In the genomic region with DNA sequence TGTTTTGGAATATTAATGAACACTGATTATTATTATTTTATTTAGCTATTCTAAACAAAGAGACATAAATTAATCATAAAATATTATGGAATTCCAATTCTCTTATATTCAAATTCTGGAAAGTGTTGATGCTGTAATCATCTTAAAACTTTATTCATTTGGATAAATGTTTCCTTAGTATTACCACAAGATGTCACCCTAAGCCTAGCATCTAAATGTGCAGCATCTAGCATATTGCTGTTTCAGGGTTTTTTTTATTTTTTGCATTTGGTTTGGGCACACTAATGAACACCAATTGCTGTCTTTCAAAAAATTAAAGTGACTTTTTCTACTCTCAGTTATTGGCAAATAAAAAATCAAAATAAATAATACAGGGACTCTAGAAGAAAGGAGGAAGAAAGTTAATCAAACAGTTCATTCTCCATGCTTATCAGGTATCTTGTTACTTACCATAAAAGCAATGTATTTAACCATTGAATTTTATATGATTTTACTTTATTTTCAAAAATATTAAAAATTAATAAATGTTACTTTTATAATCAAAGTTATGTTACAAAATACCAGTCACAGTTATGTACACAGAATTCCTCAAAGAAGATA, we compare ENCODE assay signal across 9 cellular contexts. TPM values are rescaled to one million over a fixed set of nuclear protein-coding genes. Genes with fewer than 3 reads are reported as not detected.
DNase-seq lines count a peak whose midpoint lies in the region; TF ChIP-seq lines count a peak whose summit lies in the region.
"Had no signal": no experiment of that assay in that cellular context is flagged by ENCODE, and none has a peak within 500 bp of the region (broad histone marks: within the 10 kb centered on the region; RNA-seq: fewer than 3 reads in every experiment).

No MANE protein-coding gene starts in this region.

- in situ Hi-C loops in astrocyte of the spinal cord (cut with HindIII; ENCODE audit: low sequenced_read_pairs) = no loop called here

- no peaks in the 10 kb centered on the region for H3K9me3 ChIP-seq in thyroid gland

- no peak overlapping the region for H3K27ac Mint-ChIP-seq in HFFc6
- no peak overlapping the region for H3K27ac Mint-ChIP-seq in immature natural killer cell

- H3K27me3 ChIP-seq in thyroid gland = no peaks in the 10 kb centered on the region

- TF ChIP-seq CTCF in HFFc6 (IDR thresholded peaks at IDR 0.05) (peak; percentile 82), astrocyte of the spinal cord (IDR thresholded peaks at IDR 0.05; ENCODE audit: low read depth, low read length) (peak; percentile 49), thyroid gland (IDR thresholded peaks at IDR 0.05) (peak in 4 of 6 experiments; percentile 49 to 79 (median 70))

- peak; percentile 45 for DNase-seq in NOMO-1 treated with DMSO at 0.1 percent for 48 hours (lab: John Stamatoyannopoulos, UW; ENCODE audit: unreplicated experiment)
- DNase-seq in NOMO-1 treated with dmso at 0.1 percent for 144 hours (lab: John Stamatoyannopoulos, UW; ENCODE audit: unreplicated experiment) = no peak
- DNase-seq in HFFc6 = peak; percentile 50
- DNase-seq in NCI-H2196 (lab: John Stamatoyannopoulos, UW; ENCODE audit: unreplicated experiment) = peak; percentile 58
- DNase-seq in astrocyte of the spinal cord (ENCODE audit: low read depth, low spot score) = peak; percentile 51
- DNase-seq in immature natural killer cell = peak; percentile 42 to 49 (median 47)
- no peak for DNase-seq in thyroid gland
- DNase-seq in activated naive CD4-positive, alpha-beta T cell treated with Interleukin-2 at 50 U/mL for 16 hours = no peak

- intact Hi-C loops in thyroid gland (cut with DNase I) = no loop called here

- H3K4me3 ChIP-seq in astrocyte of the spinal cord (ENCODE audit: low read depth, low read length) = no peak overlapping the region
- no peak overlapping the region for H3K4me3 ChIP-seq in thyroid gland (replicated peaks in 1 of 3)

- no peak overlapping the region for H3K27ac ChIP-seq in thyroid gland

- H3K36me3 ChIP-seq in thyroid gland = no peaks in the 10 kb centered on the region

- H3K27me3 Mint-ChIP-seq in HFFc6 (ENCODE audit: insufficient read depth) (no peaks in the 10 kb centered on the region; the same call in 1 of the 2 replicates), immature natural killer cell (ENCODE audit: low read depth in 3 of 3) (peaks cover 0 to 3% (median 1%) of the 10 kb centered on the region in 3 donors)
- H3K27me3 Mint-ChIP-seq: central memory CD8-positive, alpha-beta T cell had no signal

- H3K4me1 Mint-ChIP-seq in HFFc6 (ENCODE audit: low read depth) (no peaks in the 10 kb centered on the region), immature natural killer cell (no peaks in the 10 kb centered on the region)
- H3K4me1 Mint-ChIP-seq: central memory CD8-positive, alpha-beta T cell had no signal

- H3K9me3 Mint-ChIP-seq in HFFc6 (no peaks in the 10 kb centered on the region), immature natural killer cell (no peaks in the 10 kb centered on the region)
- H3K9me3 Mint-ChIP-seq: central memory CD8-positive, alpha-beta T cell had no signal

- H3K4me3 Mint-ChIP-seq in HFFc6 = no peak overlapping the region
- H3K4me3 Mint-ChIP-seq in immature natural killer cell = no peak overlapping the region
- H3K4me3 Mint-ChIP-seq: central memory CD8-positive, alpha-beta T cell had no signal

- no peaks in the 10 kb centered on the region for H3K4me1 ChIP-seq in thyroid gland

- TF ChIP-seq POLR2A in thyroid gland (IDR thresholded peaks at IDR 0.05) = no peak

- H3K36me3 Mint-ChIP-seq in HFFc6 (ENCODE audit: low read depth) (no peaks in the 10 kb centered on the region), immature natural killer cell (no peaks in the 10 kb centered on the region)

RNA-seq across cellular contexts. Expression of gene DLG2, which starts 31.8 kb away (rescaled TPM):
- under 1 TPM in 5 of 6 experiments, not detected in 1; 0.39 to 1.00 (median 0.80) TPM for total RNA-seq in HFFc6 (2021; fragmentation: NEBNext Ultra II Directional; extraction: Animal tissue kit (Norgen Biotek cat#: 25700))
- polyA plus RNA-seq in immature natural killer cell = 1 to 10 TPM in 2 of 3 donors, under 1 TPM in 1; 0.57 to 1.9 (median 1.2) TPM
- total RNA-seq in thyroid gland = 10 to 100 TPM; 29.4 to 79.4 (median 42.4) TPM

RNA-seq across cellular contexts. Expression of gene TMEM126B, which starts 33.0 kb away (rescaled TPM):
- total RNA-seq in HFFc6 (2021; fragmentation: NEBNext Ultra II Directional; extraction: Animal tissue kit (Norgen Biotek cat#: 25700)) = 10 to 100 TPM; 44.0 to 50.5 (median 46.6) TPM
- polyA plus RNA-seq in immature natural killer cell = 100 to 1,000 TPM in 1 of 3 donors, 10 to 100 TPM in 2; 67.0 to 101 (median 68.9) TPM
- total RNA-seq in thyroid gland = 10 to 100 TPM; 45.6 to 65.7 (median 62.0) TPM

RNA-seq across cellular contexts. Expression of gene TMEM126A, which starts 52.4 kb away (rescaled TPM):
- 10 to 100 TPM; 32.0 to 52.4 (median 48.2) TPM for total RNA-seq in HFFc6 (2021; fragmentation: NEBNext Ultra II Directional; extraction: Animal tissue kit (Norgen Biotek cat#: 25700))
- polyA plus RNA-seq in immature natural killer cell = 10 to 100 TPM; 60.9 to 85.2 (median 62.0) TPM
- 10 to 100 TPM; 24.1 to 31.7 (median 27.1) TPM for total RNA-seq in thyroid gland

Comparison
In these comparisons a context has a peak if more than half of its experiments do, and no peak if none do; other contexts are left out.
1. DNase-seq: peak in NOMO-1 treated with DMSO at 0.1 percent for 48 hours (single experiment), HFFc6 (single experiment), NCI-H2196 (single experiment), astrocyte of the spinal cord (single experiment) and immature natural killer cell (3 of 3); none in NOMO-1 treated with dmso at 0.1 percent for 144 hours (single experiment), thyroid gland (0 of 2) and activated naive CD4-positive, alpha-beta T cell treated with Interleukin-2 at 50 U/mL for 16 hours (single experiment).
2. RNA of gene DLG2, which starts 31.8 kb away (total RNA-seq): 29.4 to 79.4 TPM in thyroid gland; 0.39 to 1.00 TPM in HFFc6; every median in the first group is over 10 times any median in the second.
3. Peak in every context shown above with its lines, with median percentiles within 50 percentile points of each other: CTCF ChIP-seq.